7 cellular contexts compared by ENCODE assay signal in the genomic region with DNA sequence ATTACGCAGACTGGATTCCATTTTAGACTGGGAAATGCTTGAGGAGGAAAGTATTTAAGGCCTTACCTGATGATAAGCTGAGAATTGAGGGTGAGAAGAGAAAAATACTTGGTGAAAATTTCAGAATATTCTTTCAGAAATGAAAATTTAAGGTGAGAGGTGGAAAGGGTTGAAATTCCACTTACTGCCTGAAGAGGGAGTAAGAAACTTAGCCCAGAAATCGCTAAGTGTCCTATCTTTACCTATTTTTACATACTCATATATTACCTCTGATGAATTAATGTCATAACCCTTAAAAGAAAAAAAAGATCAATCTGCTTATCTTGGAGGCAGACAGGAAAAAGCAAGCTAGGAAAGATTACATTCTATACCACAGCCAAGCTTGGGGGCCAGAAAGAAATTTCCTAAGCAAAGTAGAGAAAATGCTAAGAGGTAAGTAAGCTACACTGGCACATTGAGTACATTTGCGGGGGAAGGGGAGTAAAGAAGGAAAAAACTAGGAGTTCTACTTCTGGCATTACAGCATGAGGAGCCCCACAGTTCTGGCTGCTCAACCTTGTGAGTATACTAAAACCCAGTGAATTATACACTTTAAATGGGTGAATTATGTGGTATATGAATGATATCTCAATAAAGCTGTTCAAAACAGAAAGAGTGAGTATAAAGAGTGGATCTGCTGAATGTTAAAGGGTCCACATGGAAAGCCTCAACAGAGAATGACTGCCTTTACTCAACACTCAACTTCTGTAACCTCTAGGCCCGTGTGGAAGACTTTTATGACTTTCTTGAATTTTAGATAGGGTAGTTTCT. TPM values are rescaled to one million over a fixed set of nuclear protein-coding genes. Genes with fewer than 3 reads are reported as not detected.
DNase-seq lines count a peak whose midpoint lies in the region; ATAC-seq, FAIRE-seq and TF ChIP-seq lines count a peak whose summit lies in the region.

No MANE protein-coding gene starts in this region.

- intact Hi-C loops in endothelial cell of umbilical vein (cut with micrococcal nuclease): loop anchor here (1.0 to 5.0 kb wide), 4 partner anchors 35 to 458 kb away; a partner anchor contains a TSS

- POLR2A ChIA-PET in endothelial cell of umbilical vein (lab: Charles Lee): no interaction called here
- POLR2A ChIA-PET in activated CD4-positive, alpha-beta memory T cell treated with anti-CD3 and anti-CD28 coated beads, Interleukin-2, amount 10 ng/mL, durations not matched to agents 7 days and 5 days (lab: Charles Lee): interaction anchor here (0.7 to 2.4 kb wide), 2 partner anchors 34 to 59 kb away, joined by 3 to 10 read pairs; a partner anchor contains a TSS

- H2AFZ ChIP-seq in endothelial cell of umbilical vein (ENCODE audit: low read depth, low read length): no peak overlapping the region

- no TSS peak for BruUV-seq in endothelial cell of umbilical vein (replicated peaks; lab: Mats Ljungman, UMichigan)

- H3K27ac Mint-ChIP-seq in activated CD4-positive, alpha-beta memory T cell treated with anti-CD3 and anti-CD28 coated beads, Interleukin-2, amount 10 ng/mL, durations not matched to agents 7 days and 5 days: no peak overlapping the region

- dilution Hi-C loops in endothelial cell of umbilical vein (cut with MboI; ENCODE audit: extremely low pct_ligation_motif_present, low sequenced_read_pairs): no loop called here

- no peak for DNase-seq in GM06990 (ENCODE audit: extremely low read depth, insufficient read length)
- DNase-seq in NCI-H526 treated with DMSO at 0.1 percent for 48 hours (lab: John Stamatoyannopoulos, UW): peak; percentile 13
- peak; percentile 79 for DNase-seq in endothelial cell of umbilical vein (ENCODE audit: low read depth, low spot score)
- peak; percentile 13 for DNase-seq in retina
- DNase-seq in activated CD4-positive, alpha-beta memory T cell treated with anti-CD3 and anti-CD28 coated beads, Interleukin-2, amount 10 ng/mL, durations not matched to agents 7 days and 5 days: no peak
- DNase-seq in activated T-cell treated with anti-CD3 and anti-CD28 coated beads, Interleukin-2, amount 50 U/mL, for 4 hours: no peak

- H3K79me2 ChIP-seq in endothelial cell of umbilical vein (ENCODE audit: control insufficient read depth, insufficient read depth, low read length): no peaks in the 10 kb centered on the region

- no peaks in the 10 kb centered on the region for H3K27me3 Mint-ChIP-seq in activated CD4-positive, alpha-beta memory T cell treated with anti-CD3 and anti-CD28 coated beads, Interleukin-2, amount 10 ng/mL, durations not matched to agents 7 days and 5 days
- H3K27me3 Mint-ChIP-seq in activated T-cell treated with anti-CD3 and anti-CD28 coated beads, Interleukin-2, amount 50 U/mL, for 4 hours (ENCODE audit: low read depth): no peaks in the 10 kb centered on the region

- H3K27me3 ChIP-seq in GM06990 (replicated peaks; ENCODE audit: control insufficient read depth, insufficient read depth, low read length): no peaks in the 10 kb centered on the region
- H3K27me3 ChIP-seq in endothelial cell of umbilical vein (ENCODE audit: control insufficient read depth in 2 of 2, insufficient read depth in 2 of 2, low read length in 2 of 2): no peaks in the 10 kb centered on the region

- H3K4me3 ChIP-seq in GM06990 (replicated peaks; ENCODE audit: low read depth, low read length) (no peak overlapping the region), endothelial cell of umbilical vein (replicated peaks in 1 of 3; ENCODE audit: insufficient read depth in 1 of 3, low read depth in 1 of 3, low read length in 3 of 3) (no peak overlapping the region)

- CTCF ChIA-PET in endothelial cell of umbilical vein (lab: Charles Lee): interaction anchor here (0.7 to 3.0 kb wide), 34 partner anchors 9 to 658 kb away, joined by 3 to 27 read pairs (median 5); a partner anchor contains a TSS
- CTCF ChIA-PET in activated CD4-positive, alpha-beta memory T cell treated with anti-CD3 and anti-CD28 coated beads, Interleukin-2, amount 10 ng/mL, durations not matched to agents 7 days and 5 days (lab: Charles Lee): interaction anchor here (0.9 to 3.0 kb wide), 16 partner anchors 9 to 327 kb away, joined by 3 to 15 read pairs (median 4); no protein-coding TSS in a partner anchor

- H3K36me3 Mint-ChIP-seq in activated CD4-positive, alpha-beta memory T cell treated with anti-CD3 and anti-CD28 coated beads, Interleukin-2, amount 10 ng/mL, durations not matched to agents 7 days and 5 days (ENCODE audit: low read depth): peaks cover 31% of the 10 kb centered on the region
- H3K36me3 Mint-ChIP-seq in activated T-cell treated with anti-CD3 and anti-CD28 coated beads, Interleukin-2, amount 50 U/mL, for 4 hours (ENCODE audit: insufficient read depth): peaks cover 15% of the 10 kb centered on the region

- H3K4me3 Mint-ChIP-seq in activated CD4-positive, alpha-beta memory T cell treated with anti-CD3 and anti-CD28 coated beads, Interleukin-2, amount 10 ng/mL, durations not matched to agents 7 days and 5 days: no peak overlapping the region
- no peak overlapping the region for H3K4me3 Mint-ChIP-seq in activated T-cell treated with anti-CD3 and anti-CD28 coated beads, Interleukin-2, amount 50 U/mL, for 4 hours

- TF ChIP-seq POLR2A in endothelial cell of umbilical vein (IDR thresholded peaks at IDR 0.05; ENCODE audit: low read depth, low read length): no peak

- TF ChIP-seq CTCF in GM06990 (IDR thresholded peaks at IDR 0.05; ENCODE audit: insufficient read depth, low read length, poor library complexity, severe bottlenecking) (peak; percentile 71), endothelial cell of umbilical vein (IDR thresholded peaks at IDR 0.05; ENCODE audit: extremely low read depth in 1 of 2, insufficient read depth in 1 of 2, low read depth in 1 of 2, low read length in 2 of 2) (peak; percentile 46 to 49)

- no peak overlapping the region for H3K27ac ChIP-seq in endothelial cell of umbilical vein (ENCODE audit: insufficient read depth, low read depth, low read length)

- H3K4me1 ChIP-seq in endothelial cell of umbilical vein (ENCODE audit: control insufficient read depth, extremely low read depth, insufficient read depth, low read length): no peaks in the 10 kb centered on the region

- H3K9me3 Mint-ChIP-seq in activated CD4-positive, alpha-beta memory T cell treated with anti-CD3 and anti-CD28 coated beads, Interleukin-2, amount 10 ng/mL, durations not matched to agents 7 days and 5 days: no peaks in the 10 kb centered on the region
- no peaks in the 10 kb centered on the region for H3K9me3 Mint-ChIP-seq in activated T-cell treated with anti-CD3 and anti-CD28 coated beads, Interleukin-2, amount 50 U/mL, for 4 hours

- H4K20me1 ChIP-seq in endothelial cell of umbilical vein (replicated peaks; ENCODE audit: control insufficient read depth, extremely low read depth, insufficient read depth, low read length): no peaks in the 10 kb centered on the region

- no peak overlapping the region for H3K9ac ChIP-seq in endothelial cell of umbilical vein (replicated peaks; ENCODE audit: extremely low read depth, insufficient read depth, low read length)

- H3K36me3 ChIP-seq in GM06990 (ENCODE audit: control insufficient read depth, insufficient read depth, low read length) (peaks cover 4% of the 10 kb centered on the region), endothelial cell of umbilical vein (ENCODE audit: control insufficient read depth in 2 of 2, extremely low read depth in 1 of 2, insufficient read depth in 2 of 2, low read length in 2 of 2) (peaks cover 5 to 40% of the 10 kb centered on the region in 2 experiments)

- peaks cover 3% of the 10 kb centered on the region for H3K9me1 ChIP-seq in endothelial cell of umbilical vein (replicated peaks; ENCODE audit: control insufficient read depth, extremely low read depth, insufficient read depth, low read length)

- H3K9me3 ChIP-seq in endothelial cell of umbilical vein (replicated peaks; ENCODE audit: control insufficient read depth, insufficient read depth, low read length): no peaks in the 10 kb centered on the region

- H3K4me2 ChIP-seq in endothelial cell of umbilical vein (ENCODE audit: insufficient read depth, low read length): no peak overlapping the region

- H3K4me1 Mint-ChIP-seq in activated CD4-positive, alpha-beta memory T cell treated with anti-CD3 and anti-CD28 coated beads, Interleukin-2, amount 10 ng/mL, durations not matched to agents 7 days and 5 days: no peaks in the 10 kb centered on the region
- H3K4me1 Mint-ChIP-seq in activated T-cell treated with anti-CD3 and anti-CD28 coated beads, Interleukin-2, amount 50 U/mL, for 4 hours (ENCODE audit: low read depth): no peaks in the 10 kb centered on the region

- peak; percentile 44 for FAIRE-seq in endothelial cell of umbilical vein (lab: Jason Lieb, UNC)

- ATAC-seq in GM21576 (IDR thresholded peaks at IDR 0.05; ENCODE audit: unreplicated experiment): peak; percentile 62
- ATAC-seq in activated T-cell treated with anti-CD3 and anti-CD28 coated beads, Interleukin-2, amount 50 U/mL, for 4 hours: no peak

RNA-seq across cellular contexts. Expression of a gene that starts 33.8 kb away (rescaled TPM):
- 35.4 and 38.3 TPM in 2 replicates for total RNA-seq in endothelial cell of umbilical vein
- polyA plus RNA-seq in endothelial cell of umbilical vein: 6.4 and 7.7 TPM in 2 replicates
- polyA plus RNA-seq in endothelial cell of umbilical vein (2011; cell fraction: cytosol; rRNA removed): 11.2 and 12.2 TPM in 2 replicates
- 42.7 and 60.6 TPM in 2 replicates for polyA plus RNA-seq in endothelial cell of umbilical vein (2011; cell fraction: nucleus; rRNA removed)
- polyA plus RNA-seq in endothelial cell of umbilical vein (2012): 28.9 and 32.9 TPM in 2 replicates
- 20.4 and 24.5 TPM in 2 replicates for polyA minus RNA-seq in endothelial cell of umbilical vein
- 10.4 TPM for polyA minus RNA-seq in endothelial cell of umbilical vein (2011; cell fraction: cytosol; rRNA and poly(A)+ RNA removed)
- polyA minus RNA-seq in endothelial cell of umbilical vein (2011; cell fraction: nucleus; rRNA and poly(A)+ RNA removed): 44.2 and 58.2 TPM in 2 replicates
- 10 to 100 TPM; 36.0 to 36.5 TPM for total RNA-seq in activated CD4-positive, alpha-beta memory T cell treated with anti-CD3 and anti-CD28 coated beads, Interleukin-2, amount 10 ng/mL, durations not matched to agents 7 days and 5 days
- total RNA-seq in activated T-cell treated with anti-CD3 and anti-CD28 coated beads, Interleukin-2, amount 50 U/mL, for 4 hours: 10 to 100 TPM; 18.2 to 20.7 (median 18.2) TPM

RNA-seq across cellular contexts. Expression of a gene that starts 34.2 kb away (rescaled TPM):
- total RNA-seq in endothelial cell of umbilical vein: 20.8 and 29.6 TPM in 2 replicates
- 6.9 and 8.1 TPM in 2 replicates for polyA plus RNA-seq in endothelial cell of umbilical vein
- polyA plus RNA-seq in endothelial cell of umbilical vein (2011; cell fraction: cytosol; rRNA removed): 4.1 and 4.7 TPM in 2 replicates
- polyA plus RNA-seq in endothelial cell of umbilical vein (2011; cell fraction: nucleus; rRNA removed): 52.2 and 70.3 TPM in 2 replicates
- 6.7 and 11.7 TPM in 2 replicates for polyA plus RNA-seq in endothelial cell of umbilical vein (2012)
- 30.0 and 39.7 TPM in 2 replicates for polyA minus RNA-seq in endothelial cell of umbilical vein
- 6.7 TPM for polyA minus RNA-seq in endothelial cell of umbilical vein (2011; cell fraction: cytosol; rRNA and poly(A)+ RNA removed)
- polyA minus RNA-seq in endothelial cell of umbilical vein (2011; cell fraction: nucleus; rRNA and poly(A)+ RNA removed): 95.3 and 119 TPM in 2 replicates
- total RNA-seq in activated CD4-positive, alpha-beta memory T cell treated with anti-CD3 and anti-CD28 coated beads, Interleukin-2, amount 10 ng/mL, durations not matched to agents 7 days and 5 days: 10 to 100 TPM; 32.2 to 38.6 TPM
- 10 to 100 TPM; 14.1 to 24.2 (median 21.6) TPM for total RNA-seq in activated T-cell treated with anti-CD3 and anti-CD28 coated beads, Interleukin-2, amount 50 U/mL, for 4 hours

Comparison
In these comparisons a context has a peak if more than half of its experiments do, and no peak if none do; other contexts are left out.
1. DNase-seq: peak in NCI-H526 treated with DMSO at 0.1 percent for 48 hours (single experiment), endothelial cell of umbilical vein (single experiment) and retina (single experiment); none in GM06990 (single experiment), activated CD4-positive, alpha-beta memory T cell treated with anti-CD3 and anti-CD28 coated beads, Interleukin-2, amount 10 ng/mL, durations not matched to agents 7 days and 5 days (single experiment) and activated T-cell treated with anti-CD3 and anti-CD28 coated beads, Interleukin-2, amount 50 U/mL, for 4 hours (single experiment).